ENCODE assay signal across 1 cellular context in genomic region chr18:36704656-36705055, GRCh38.
TF ChIP-seq lines count a peak whose summit lies in the region.

No MANE protein-coding gene starts in this region.

TF ChIP-seq in IMR-90, 13 proteins besides CTCF, POLR2A, EP300 and RAD21:
- TF ChIP-seq RCOR1 (IDR thresholded peaks at IDR 0.05; ENCODE audit: insufficient replicate concordance, low read length) (no peak), ELK1 (IDR thresholded peaks at IDR 0.05; ENCODE audit: borderline replicate concordance, low read depth, low read length) (no peak), CEBPB (IDR thresholded peaks at IDR 0.05; ENCODE audit: low read depth, low read length) (no peak), RFX5 (IDR thresholded peaks at IDR 0.05; ENCODE audit: low read depth, low read length) (no peak), CHD1 (IDR thresholded peaks at IDR 0.05; ENCODE audit: low read depth, low read length) (no peak), MAFK (IDR thresholded peaks at IDR 0.05; ENCODE audit: low read depth, low read length) (no peak), MXI1 (IDR thresholded peaks at IDR 0.05; ENCODE audit: borderline replicate concordance, low read depth, low read length) (no peak), USF2 (IDR thresholded peaks at IDR 0.05; ENCODE audit: low read depth, low read length) (no peak), FOS (IDR thresholded peaks at IDR 0.05; ENCODE audit: low read depth, low read length) (no peak), NFE2L2 (IDR thresholded peaks at IDR 0.05; ENCODE audit: low read depth, low read length) (no peak), MAZ (IDR thresholded peaks at IDR 0.05; ENCODE audit: borderline replicate concordance, low read depth, low read length) (no peak), BHLHE40 (IDR thresholded peaks at IDR 0.05; ENCODE audit: low read depth, low read length) (no peak), SMC3 (IDR thresholded peaks at IDR 0.05; ENCODE audit: low read depth, low read length) (no peak)
